Comparison of ENCODE assay signal across 8 cellular contexts in genomic region chr14:56581041-56581727, GRCh38. TPM values are rescaled to one million over a fixed set of nuclear protein-coding genes. Genes with fewer than 3 reads are reported as not detected.
DNase-seq lines count a peak whose midpoint lies in the region; ATAC-seq, FAIRE-seq and TF ChIP-seq lines count a peak whose summit lies in the region.

No MANE protein-coding gene starts in this region.

- H3K4me3 ChIP-seq in MM.1S (ENCODE audit: low read length), result peak overlapping the region; percentile 86
- peak overlapping the region; percentile 94 for H3K4me3 ChIP-seq in coronary artery
- peak overlapping the region; percentile 86 for H3K4me3 ChIP-seq in ovary

- H3K27me3 ChIP-seq in MM.1S (replicated peaks; ENCODE audit: insufficient read depth, low read length), result no peaks in the 10 kb centered on the region
- H3K27me3 ChIP-seq in ovary, result no peaks in the 10 kb centered on the region

- intact Hi-C loops in ovary (cut with DNase I), result no loop called here

- ATAC-seq in GM21381 (IDR thresholded peaks at IDR 0.05; ENCODE audit: unreplicated experiment) (no peak), GM18870 (IDR thresholded peaks at IDR 0.05; ENCODE audit: unreplicated experiment) (no peak), GM21786 (IDR thresholded peaks at IDR 0.05; ENCODE audit: unreplicated experiment) (no peak)

- TF ChIP-seq CTCF in MM.1S (IDR thresholded peaks at IDR 0.05; ENCODE audit: low read length) (no peak), coronary artery (IDR thresholded peaks at IDR 0.05) (no peak), ovary (IDR thresholded peaks at IDR 0.05) (no peak)

- DNase-seq in GM12892 (ENCODE audit: insufficient read length) (no peak), MM.1S (no peak), coronary artery (ENCODE audit: low spot score) (no peak), ovary (no peak), hippocampal formation (lab: John Stamatoyannopoulos, UW) (no peak)

- H2AFZ ChIP-seq in MM.1S (ENCODE audit: low read length), result no peak overlapping the region

- H3K27ac ChIP-seq in MM.1S (ENCODE audit: low read length) (no peak overlapping the region), coronary artery (no peak overlapping the region), ovary (no peak overlapping the region)

- peak; percentile 65 for FAIRE-seq in GM12892 (lab: Jason Lieb, UNC)

- H3K36me3 ChIP-seq in MM.1S (replicated peaks; ENCODE audit: insufficient read depth, low read length), result no peaks in the 10 kb centered on the region
- H3K36me3 ChIP-seq in ovary, result no peaks in the 10 kb centered on the region

- 56 to 60% (median 56%) methylated on average over 6 of the region's 6 CpGs for whole genome bisulfite sequencing in ovary, 3 donors

- no peaks in the 10 kb centered on the region for H4K20me1 ChIP-seq in MM.1S (ENCODE audit: insufficient read depth, low read length)

- H3F3A ChIP-seq in MM.1S (ENCODE audit: insufficient read depth, low read length), result peaks cover 7% of the 10 kb centered on the region

- TF ChIP-seq POLR2A in GM12892 (IDR thresholded peaks at IDR 0.05; ENCODE audit: low read depth, low read length) (no peak), ovary (IDR thresholded peaks at IDR 0.05) (no peak)

- peaks cover 37% of the 10 kb centered on the region for H3K79me2 ChIP-seq in MM.1S (ENCODE audit: low read length)

- no peak for TF ChIP-seq EP300 in ovary (IDR thresholded peaks at IDR 0.05)

- H3K9me3 ChIP-seq in MM.1S (replicated peaks; ENCODE audit: insufficient read depth, low read length), result no peaks in the 10 kb centered on the region
- no peaks in the 10 kb centered on the region for H3K9me3 ChIP-seq in ovary

- no peaks in the 10 kb centered on the region for H3K9me2 ChIP-seq in MM.1S (replicated peaks; ENCODE audit: insufficient read depth, low read length)

- H3K4me1 ChIP-seq in MM.1S (ENCODE audit: low read length) (no peaks in the 10 kb centered on the region), ovary (ENCODE audit: insufficient read depth) (peaks cover 13% of the 10 kb centered on the region)

- no peak overlapping the region for H3K9ac ChIP-seq in MM.1S (ENCODE audit: low read length)

- peak overlapping the region; percentile 82 for H3K4me2 ChIP-seq in MM.1S (ENCODE audit: low read depth, low read length)

RNA-seq across cellular contexts. Expression of gene TMEM260, which starts 1.6 kb away (rescaled TPM):
- polyA plus RNA-seq in GM12892 (2012; ENCODE audit: missing spikeins), result 7.8 TPM
- total RNA-seq in ovary, result 10 to 100 TPM; 18.8 to 28.1 (median 21.5) TPM
- polyA plus RNA-seq in ovary, result 10 to 100 TPM; 12.8 to 24.0 TPM
